Comparison of ENCODE assay signal across 14 cellular contexts in the genomic region with DNA sequence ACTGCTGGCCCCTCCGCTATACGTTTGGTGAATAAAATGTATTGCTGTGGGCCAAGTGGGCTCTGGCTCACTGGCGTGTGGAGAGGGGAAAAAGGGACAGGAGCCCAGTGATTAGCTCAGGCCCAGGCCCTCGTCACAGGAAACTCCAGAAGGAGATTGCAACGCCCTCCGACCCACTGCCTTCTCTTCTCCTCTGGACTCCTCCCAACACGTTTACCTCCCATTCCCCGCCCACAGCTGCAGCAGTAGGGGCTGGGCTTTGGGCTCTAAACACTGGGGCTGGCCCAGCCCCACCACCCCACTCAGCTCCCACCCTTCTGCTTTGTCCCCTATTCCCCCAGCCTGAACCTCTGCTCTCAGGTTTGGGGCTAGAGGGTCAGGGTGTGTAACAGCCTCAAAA.
DNase-seq lines count a peak whose midpoint lies in the region; ATAC-seq and TF ChIP-seq lines count a peak whose summit lies in the region.
"Had no signal": no experiment of that assay in that cellular context is flagged by ENCODE, and none has a peak within 500 bp of the region (broad histone marks: within the 10 kb centered on the region; RNA-seq: fewer than 3 reads in every experiment).

No MANE protein-coding gene starts in this region.

- H3K36me3 ChIP-seq in breast epithelium (no peaks in the 10 kb centered on the region), mammary epithelial cell (ENCODE audit: insufficient read depth, low read length) (peaks cover 5% of the 10 kb centered on the region), endodermal cell (ENCODE audit: control insufficient read depth, insufficient read depth, low read length) (no peaks in the 10 kb centered on the region), upper lobe of right lung (no peaks in the 10 kb centered on the region)

- H3K36me3 Mint-ChIP-seq in endodermal cell (ENCODE audit: low read depth) = no peaks in the 10 kb centered on the region
- no peaks in the 10 kb centered on the region for H3K36me3 Mint-ChIP-seq in naive B cell

- in situ Hi-C loops in mammary epithelial cell (cut with MboI; ENCODE audit: low sequenced_read_pairs in 2 of 2) = no loop called here

- H3K4me3 Mint-ChIP-seq in endodermal cell (no peak overlapping the region), naive B cell (no peak overlapping the region)
- H3K4me3 Mint-ChIP-seq: activated T-cell treated with anti-CD3 and anti-CD28 coated beads, Interleukin-2, amount 50 U/mL, for 4 hours had no signal

- DNase-seq in breast epithelium (ENCODE audit: low spot score in 2 of 2) (no peak), mammary epithelial cell (no peak), endodermal cell (peak; percentile 66), naive B cell (no peak), upper lobe of right lung (no peak), COLO668 (lab: John Stamatoyannopoulos, UW; ENCODE audit: unreplicated experiment) (no peak)
- DNase-seq: activated T-cell treated with anti-CD3 and anti-CD28 coated beads, Interleukin-2, amount 50 U/mL, for 4 hours; EL; RPMI8226 had no signal

- CTCF ChIA-PET in mammary epithelial cell (lab: Charles Lee; ENCODE audit: low non-redundant PET) = no interaction called here

- peak overlapping the region; percentile 39 for H3K27ac Mint-ChIP-seq in endodermal cell
- peak overlapping the region in 4 of 6 donors; percentile 15 to 62 (median 52) for H3K27ac Mint-ChIP-seq in naive B cell

- no peak overlapping the region for H2AFZ ChIP-seq in mammary epithelial cell (ENCODE audit: low read depth, low read length)

- H3K4me1 Mint-ChIP-seq in endodermal cell (peaks cover 6% of the 10 kb centered on the region), naive B cell (peaks cover 10 to 33% (median 21%) of the 10 kb centered on the region in 3 donors)

- H3K79me2 ChIP-seq in mammary epithelial cell (ENCODE audit: insufficient read depth, low read length) = peaks cover 65% of the 10 kb centered on the region

- dilution Hi-C loops in mammary epithelial cell (cut with HindIII; ENCODE audit: low sequenced_read_pairs) = no loop called here

- 88% methylated on average over 8 of the region's 8 CpGs for WGBS in mammary epithelial cell (ENCODE audit: low coverage, missing lambda C conversion rate)
- WGBS in endodermal cell (ENCODE audit: insufficient coverage in 1 of 2, insufficient read length in 1 of 2), 2 experiments = 78 to 87% methylated on average over 6 to 8 of the region's 8 CpGs

- H3K9me3 ChIP-seq in breast epithelium (no peaks in the 10 kb centered on the region), mammary epithelial cell (replicated peaks; ENCODE audit: insufficient read depth, low read length) (no peaks in the 10 kb centered on the region), endodermal cell (ENCODE audit: control insufficient read depth, low read length) (no peaks in the 10 kb centered on the region), upper lobe of right lung (no peaks in the 10 kb centered on the region)

- H3K9me3 Mint-ChIP-seq in endodermal cell = no peaks in the 10 kb centered on the region
- no peaks in the 10 kb centered on the region for H3K9me3 Mint-ChIP-seq in naive B cell
- H3K9me3 Mint-ChIP-seq: activated T-cell treated with anti-CD3 and anti-CD28 coated beads, Interleukin-2, amount 50 U/mL, for 4 hours had no signal

- H3K4me3 ChIP-seq in breast epithelium (peak overlapping the region in 1 of 3 donors; percentile 59), mammary epithelial cell (replicated peaks in 1 of 3; ENCODE audit: insufficient read depth in 1 of 3, low read depth in 2 of 3, low read length in 3 of 3) (no peak overlapping the region), endodermal cell (ENCODE audit: low read length) (no peak overlapping the region), upper lobe of right lung (no peak overlapping the region)

- H4K20me1 ChIP-seq in mammary epithelial cell (ENCODE audit: insufficient read depth, low read length) = no peaks in the 10 kb centered on the region

- ATAC-seq in naive B cell (ENCODE audit: low read depth in 2 of 2) = no peak
- ATAC-seq in upper lobe of right lung = peak; percentile 6
- ATAC-seq in HG03135 (IDR thresholded peaks at IDR 0.05; ENCODE audit: unreplicated experiment) = no peak
- no peak for ATAC-seq in HG02623 (IDR thresholded peaks at IDR 0.05; ENCODE audit: unreplicated experiment)
- ATAC-seq: esophagus mucosa had no signal

- TF ChIP-seq CTCF in breast epithelium (IDR thresholded peaks at IDR 0.05) = no peak
- no peak for TF ChIP-seq CTCF in mammary epithelial cell (conservative IDR thresholded peaks at IDR 0.05 in 1 of 2, IDR thresholded peaks at IDR 0.05 in 1 of 2; ENCODE audit: extremely low read depth in 1 of 2, insufficient read depth in 1 of 2, low read depth in 1 of 2, low read length in 2 of 2)
- no peak for TF ChIP-seq CTCF in endodermal cell (conservative IDR thresholded peaks at IDR 0.05)
- TF ChIP-seq CTCF in upper lobe of right lung (IDR thresholded peaks at IDR 0.05) = no peak

- BruUV-seq in mammary epithelial cell (replicated peaks; lab: Mats Ljungman, UMichigan) = no TSS peak

- peak overlapping the region; percentile 40 to 72 for H3K27ac ChIP-seq in breast epithelium
- H3K27ac ChIP-seq in mammary epithelial cell (ENCODE audit: insufficient read depth, low read depth, low read length) = no peak overlapping the region
- no peak overlapping the region for H3K27ac ChIP-seq in endodermal cell (ENCODE audit: low read depth, low read length)
- peak overlapping the region; percentile 25 for H3K27ac ChIP-seq in upper lobe of right lung
- H3K27ac ChIP-seq: KMS-11, VCaP had no signal

- peaks cover 10 to 17% of the 10 kb centered on the region in 2 donors for H3K4me1 ChIP-seq in breast epithelium
- peaks cover 34% of the 10 kb centered on the region for H3K4me1 ChIP-seq in mammary epithelial cell (ENCODE audit: insufficient read depth, low read length)
- no peaks in the 10 kb centered on the region for H3K4me1 ChIP-seq in endodermal cell (ENCODE audit: control insufficient read depth, insufficient read depth, low read length)
- H3K4me1 ChIP-seq in upper lobe of right lung = peaks cover 42% of the 10 kb centered on the region

- no peak for TF ChIP-seq POLR2A in breast epithelium (IDR thresholded peaks at IDR 0.05)

- H3K9ac ChIP-seq in mammary epithelial cell (ENCODE audit: insufficient read depth, low read length) (no peak overlapping the region), endodermal cell (ENCODE audit: extremely low read depth, low read length, poor library complexity, severe bottlenecking) (no peak overlapping the region)
- H3K9ac ChIP-seq: KMS-11 had no signal

- no peak overlapping the region for H3K4me2 ChIP-seq in mammary epithelial cell (ENCODE audit: insufficient read depth, low read depth, low read length)
- H3K4me2 ChIP-seq: KMS-11 had no signal

- intact Hi-C loops in breast epithelium (cut with DNase I; ENCODE audit: low total_unique reads) = no loop called here
- intact Hi-C loops in mammary epithelial cell (cut with micrococcal nuclease) = no loop called here
- intact Hi-C loops in upper lobe of right lung (cut with DNase I) = no loop called here

- H3K27me3 ChIP-seq in breast epithelium = no peaks in the 10 kb centered on the region
- no peaks in the 10 kb centered on the region for H3K27me3 ChIP-seq in mammary epithelial cell (ENCODE audit: insufficient read depth, low read length)
- H3K27me3 ChIP-seq in endodermal cell (ENCODE audit: control insufficient read depth, insufficient read depth, low read length, poor library complexity, severe bottlenecking) = no peaks in the 10 kb centered on the region
- H3K27me3 ChIP-seq in upper lobe of right lung = no peaks in the 10 kb centered on the region

- no peaks in the 10 kb centered on the region for H3K27me3 Mint-ChIP-seq in endodermal cell (ENCODE audit: insufficient read depth)
- H3K27me3 Mint-ChIP-seq in naive B cell = no peaks in the 10 kb centered on the region

Comparison
In these comparisons a context has a peak if more than half of its experiments do, and no peak if none do; other contexts are left out.
1. H3K27ac ChIP-seq: peak in breast epithelium (2 of 2) and upper lobe of right lung (single experiment); none in mammary epithelial cell (single experiment) and endodermal cell (single experiment).